1 cellular context compared by ENCODE assay signal in genomic region chr1:55504306-55504706, GRCh38.
TF ChIP-seq lines count a peak whose summit lies in the region.

No MANE protein-coding gene starts in this region.

TF ChIP-seq in HEK293, 187 proteins besides CTCF, POLR2A, EP300 and RAD21 (continued from another document and continues in another):
- TF ChIP-seq ELK4 (IDR thresholded peaks at IDR 0.05; ENCODE audit: borderline replicate concordance, low read depth, low read length), result no peak
- TF ChIP-seq ZNF830 (tag by site-specific recombination; IDR thresholded peaks at IDR 0.05; ENCODE audit: low read depth), result no peak
- TF ChIP-seq KLF1 (tag by site-specific recombination; IDR thresholded peaks at IDR 0.05), result peak; percentile 60; the same call in 1 of the 2 replicates
- TF ChIP-seq ZNF138 (tag by site-specific recombination; IDR thresholded peaks at IDR 0.05; ENCODE audit: borderline replicate concordance), result no peak
- no peak for TF ChIP-seq ZNF184 (tag by site-specific recombination; IDR thresholded peaks at IDR 0.05)
- TF ChIP-seq ZNF596 (tag by site-specific recombination; IDR thresholded peaks at IDR 0.05), result no peak
- TF ChIP-seq SP3 (tag by site-specific recombination; IDR thresholded peaks at IDR 0.05), result no peak
- no peak for TF ChIP-seq ZFP69B (tag by site-specific recombination; IDR thresholded peaks at IDR 0.05)
- no peak for TF ChIP-seq ZNF23 (tag by site-specific recombination; IDR thresholded peaks at IDR 0.05; ENCODE audit: borderline replicate concordance)
- peak; percentile 74 for TF ChIP-seq ZNF561 (tag by site-specific recombination; IDR thresholded peaks at IDR 0.05; ENCODE audit: borderline replicate concordance)
- TF ChIP-seq, protein P1, sequence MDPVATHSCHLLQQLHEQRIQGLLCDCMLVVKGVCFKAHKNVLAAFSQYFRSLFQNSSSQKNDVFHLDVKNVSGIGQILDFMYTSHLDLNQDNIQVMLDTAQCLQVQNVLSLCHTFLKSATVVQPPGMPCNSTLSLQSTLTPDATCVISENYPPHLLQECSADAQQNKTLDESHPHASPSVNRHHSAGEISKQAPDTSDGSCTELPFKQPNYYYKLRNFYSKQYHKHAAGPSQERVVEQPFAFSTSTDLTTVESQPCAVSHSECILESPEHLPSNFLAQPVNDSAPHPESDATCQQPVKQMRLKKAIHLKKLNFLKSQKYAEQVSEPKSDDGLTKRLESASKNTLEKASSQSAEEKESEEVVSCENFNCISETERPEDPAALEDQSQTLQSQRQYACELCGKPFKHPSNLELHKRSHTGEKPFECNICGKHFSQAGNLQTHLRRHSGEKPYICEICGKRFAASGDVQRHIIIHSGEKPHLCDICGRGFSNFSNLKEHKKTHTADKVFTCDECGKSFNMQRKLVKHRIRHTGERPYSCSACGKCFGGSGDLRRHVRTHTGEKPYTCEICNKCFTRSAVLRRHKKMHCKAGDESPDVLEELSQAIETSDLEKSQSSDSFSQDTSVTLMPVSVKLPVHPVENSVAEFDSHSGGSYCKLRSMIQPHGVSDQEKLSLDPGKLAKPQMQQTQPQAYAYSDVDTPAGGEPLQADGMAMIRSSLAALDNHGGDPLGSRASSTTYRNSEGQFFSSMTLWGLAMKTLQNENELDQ (tag by site-specific recombination; IDR thresholded peaks at IDR 0.05; ENCODE audit: low read depth), result no peak
- TF ChIP-seq ZNF26 (tag by site-specific recombination; IDR thresholded peaks at IDR 0.05), result no peak
- TF ChIP-seq GLIS2 (tag by site-specific recombination; IDR thresholded peaks at IDR 0.05), result no peak
- no peak for TF ChIP-seq ZNF585B (tag by site-specific recombination; IDR thresholded peaks at IDR 0.05)
- TF ChIP-seq ZNF626 (tag by site-specific recombination; IDR thresholded peaks at IDR 0.05), result no peak
- TF ChIP-seq ZNF121 (tag by site-specific recombination; IDR thresholded peaks at IDR 0.05), result no peak
- peak; percentile 72 for TF ChIP-seq PRDM4 (tag by site-specific recombination; IDR thresholded peaks at IDR 0.05)
- TF ChIP-seq, protein P2, sequence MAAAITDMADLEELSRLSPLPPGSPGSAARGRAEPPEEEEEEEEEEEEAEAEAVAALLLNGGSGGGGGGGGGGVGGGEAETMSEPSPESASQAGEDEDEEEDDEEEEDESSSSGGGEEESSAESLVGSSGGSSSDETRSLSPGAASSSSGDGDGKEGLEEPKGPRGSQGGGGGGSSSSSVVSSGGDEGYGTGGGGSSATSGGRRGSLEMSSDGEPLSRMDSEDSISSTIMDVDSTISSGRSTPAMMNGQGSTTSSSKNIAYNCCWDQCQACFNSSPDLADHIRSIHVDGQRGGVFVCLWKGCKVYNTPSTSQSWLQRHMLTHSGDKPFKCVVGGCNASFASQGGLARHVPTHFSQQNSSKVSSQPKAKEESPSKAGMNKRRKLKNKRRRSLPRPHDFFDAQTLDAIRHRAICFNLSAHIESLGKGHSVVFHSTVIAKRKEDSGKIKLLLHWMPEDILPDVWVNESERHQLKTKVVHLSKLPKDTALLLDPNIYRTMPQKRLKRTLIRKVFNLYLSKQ (tag by site-specific recombination; IDR thresholded peaks at IDR 0.05; ENCODE audit: borderline replicate concordance), result no peak
- TF ChIP-seq ZNF670 (tag by site-specific recombination; IDR thresholded peaks at IDR 0.05; ENCODE audit: low read depth), result no peak
- TF ChIP-seq ZBTB7A (tag by site-specific recombination; IDR thresholded peaks at IDR 0.05; ENCODE audit: low read depth), result no peak
- TF ChIP-seq ZBTB20 (tag by site-specific recombination; IDR thresholded peaks at IDR 0.05), result peak; percentile 79
- no peak for TF ChIP-seq ZNF658 (tag by site-specific recombination; IDR thresholded peaks at IDR 0.05)
- TF ChIP-seq SP7 (tag by site-specific recombination; IDR thresholded peaks at IDR 0.05), result peak; percentile 65
- TF ChIP-seq ZNF274 (IDR thresholded peaks at IDR 0.05; ENCODE audit: low read length), result no peak
- TF ChIP-seq ZNF274 (tag by site-specific recombination; IDR thresholded peaks at IDR 0.05; ENCODE audit: borderline replicate concordance), result no peak
- no peak for TF ChIP-seq GLI4 (tag by site-specific recombination; IDR thresholded peaks at IDR 0.05)
- TF ChIP-seq GFI1B (tag by site-specific recombination; IDR thresholded peaks at IDR 0.05), result peak; percentile 31; the same call in 1 of the 2 replicates
- TF ChIP-seq PRDM2 (tag by site-specific recombination; IDR thresholded peaks at IDR 0.05; ENCODE audit: borderline replicate concordance), result no peak
- TF ChIP-seq ZNF266 (tag by site-specific recombination; IDR thresholded peaks at IDR 0.05; ENCODE audit: low read depth), result no peak
- TF ChIP-seq ZNF335 (tag by site-specific recombination; conservative IDR thresholded peaks at IDR 0.05), result peak; percentile 33; the same call in 1 of the 2 replicates
- 0 out of 2 replicates have a peak, but pooled peaks have one; percentile 40 for TF ChIP-seq OSR2 (tag by site-specific recombination; IDR thresholded peaks at IDR 0.05)
- peak; percentile 74 for TF ChIP-seq ZNF843 (tag by site-specific recombination; IDR thresholded peaks at IDR 0.05)
- TF ChIP-seq ZNF488 (tag by site-specific recombination; IDR thresholded peaks at IDR 0.05), result no peak
- no peak for TF ChIP-seq ZNF514 (tag by site-specific recombination; IDR thresholded peaks at IDR 0.05)
- no peak for TF ChIP-seq ZNF133 (tag by site-specific recombination; IDR thresholded peaks at IDR 0.05)
- TF ChIP-seq, protein P3, sequence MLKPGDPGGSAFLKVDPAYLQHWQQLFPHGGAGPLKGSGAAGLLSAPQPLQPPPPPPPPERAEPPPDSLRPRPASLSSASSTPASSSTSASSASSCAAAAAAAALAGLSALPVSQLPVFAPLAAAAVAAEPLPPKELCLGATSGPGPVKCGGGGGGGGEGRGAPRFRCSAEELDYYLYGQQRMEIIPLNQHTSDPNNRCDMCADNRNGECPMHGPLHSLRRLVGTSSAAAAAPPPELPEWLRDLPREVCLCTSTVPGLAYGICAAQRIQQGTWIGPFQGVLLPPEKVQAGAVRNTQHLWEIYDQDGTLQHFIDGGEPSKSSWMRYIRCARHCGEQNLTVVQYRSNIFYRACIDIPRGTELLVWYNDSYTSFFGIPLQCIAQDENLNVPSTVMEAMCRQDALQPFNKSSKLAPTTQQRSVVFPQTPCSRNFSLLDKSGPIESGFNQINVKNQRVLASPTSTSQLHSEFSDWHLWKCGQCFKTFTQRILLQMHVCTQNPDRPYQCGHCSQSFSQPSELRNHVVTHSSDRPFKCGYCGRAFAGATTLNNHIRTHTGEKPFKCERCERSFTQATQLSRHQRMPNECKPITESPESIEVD (tag by site-specific recombination; IDR thresholded peaks at IDR 0.05), result 0 out of 2 replicates have a peak, but pooled peaks have one; percentile 12
- no peak for TF ChIP-seq PRDM1 (tag by site-specific recombination; IDR thresholded peaks at IDR 0.05)
- TF ChIP-seq ZNF10 (tag by site-specific recombination; IDR thresholded peaks at IDR 0.05), result no peak
- TF ChIP-seq HOXC10 (CRISPR knock-in tag; IDR thresholded peaks at IDR 0.05), result no peak
- TF ChIP-seq ZSCAN30 (tag by site-specific recombination; IDR thresholded peaks at IDR 0.05), result 0 out of 2 replicates have a peak, but pooled peaks have one; percentile 33
- TF ChIP-seq, protein P4, sequence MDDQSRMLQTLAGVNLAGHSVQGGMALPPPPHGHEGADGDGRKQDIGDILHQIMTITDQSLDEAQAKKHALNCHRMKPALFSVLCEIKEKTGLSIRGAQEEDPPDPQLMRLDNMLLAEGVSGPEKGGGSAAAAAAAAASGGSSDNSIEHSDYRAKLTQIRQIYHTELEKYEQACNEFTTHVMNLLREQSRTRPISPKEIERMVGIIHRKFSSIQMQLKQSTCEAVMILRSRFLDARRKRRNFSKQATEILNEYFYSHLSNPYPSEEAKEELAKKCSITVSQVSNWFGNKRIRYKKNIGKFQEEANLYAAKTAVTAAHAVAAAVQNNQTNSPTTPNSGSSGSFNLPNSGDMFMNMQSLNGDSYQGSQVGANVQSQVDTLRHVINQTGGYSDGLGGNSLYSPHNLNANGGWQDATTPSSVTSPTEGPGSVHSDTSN (CRISPR knock-in tag; IDR thresholded peaks at IDR 0.05), result no peak
- TF ChIP-seq, protein P5, sequence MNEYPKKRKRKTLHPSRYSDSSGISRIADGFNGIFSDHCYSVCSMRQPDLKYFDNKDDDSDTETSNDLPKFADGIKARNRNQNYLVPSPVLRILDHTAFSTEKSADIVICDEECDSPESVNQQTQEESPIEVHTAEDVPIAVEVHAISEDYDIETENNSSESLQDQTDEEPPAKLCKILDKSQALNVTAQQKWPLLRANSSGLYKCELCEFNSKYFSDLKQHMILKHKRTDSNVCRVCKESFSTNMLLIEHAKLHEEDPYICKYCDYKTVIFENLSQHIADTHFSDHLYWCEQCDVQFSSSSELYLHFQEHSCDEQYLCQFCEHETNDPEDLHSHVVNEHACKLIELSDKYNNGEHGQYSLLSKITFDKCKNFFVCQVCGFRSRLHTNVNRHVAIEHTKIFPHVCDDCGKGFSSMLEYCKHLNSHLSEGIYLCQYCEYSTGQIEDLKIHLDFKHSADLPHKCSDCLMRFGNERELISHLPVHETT (tag by site-specific recombination; IDR thresholded peaks at IDR 0.05), result no peak
